8 cellular contexts compared by ENCODE assay signal in the genomic region with DNA sequence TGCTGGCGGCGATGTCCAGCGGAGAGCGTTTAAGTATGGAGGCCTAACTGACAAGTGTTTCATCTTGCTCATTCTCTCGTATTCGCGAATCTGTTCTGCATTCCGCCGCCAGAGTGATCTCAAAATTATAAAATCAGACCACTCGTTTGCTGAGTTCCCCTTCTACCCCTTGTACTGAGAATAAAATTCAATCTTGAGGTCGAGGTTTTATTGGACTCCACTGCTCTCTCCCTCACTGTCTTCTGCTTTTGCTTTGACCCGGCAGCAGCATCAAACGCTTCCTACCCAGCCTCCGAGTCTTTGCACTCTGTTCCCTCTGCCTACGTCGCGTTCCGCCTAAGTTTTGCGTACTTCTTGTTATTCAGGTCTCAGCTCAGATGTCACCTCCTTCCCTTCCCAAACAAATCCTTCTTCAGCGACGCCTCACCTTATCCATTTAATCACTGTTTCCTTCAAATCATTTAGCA.
DNase-seq lines count a peak whose midpoint lies in the region; ATAC-seq lines count a peak whose summit lies in the region.

No MANE protein-coding gene starts in this region.

- H3K27me3 ChIP-seq in iPS-20b (ENCODE audit: insufficient read depth, low read length): no peaks in the 10 kb centered on the region

- DNase-seq in NCI-H1694 treated with DMSO at 0.1 percent for 48 hours (lab: John Stamatoyannopoulos, UW) (peak; percentile 45), NCI-H1694 (lab: John Stamatoyannopoulos, UW) (no peak), NCI-H1417 treated with DMSO at 0.1 percent for 48 hours (lab: John Stamatoyannopoulos, UW) (peak; percentile 75), COR-L47 (lab: John Stamatoyannopoulos, UW) (no peak)
- DNase-seq in activated effector memory CD4-positive, alpha-beta T cell treated with anti-CD3 and anti-CD28 coated beads, Interleukin-2, amount 50 U/mL, for 16 hours: peak; percentile 73
- peak; percentile 48 for DNase-seq in stimulated activated CD4-positive, alpha-beta T cell treated with anti-CD3 and anti-CD28 coated beads, Interleukin-4, amount 100 ng/mL, for 24 hours

- peaks cover 60% of the 10 kb centered on the region for H3K36me3 ChIP-seq in iPS-20b (ENCODE audit: insufficient read depth, low read depth, low read length)

- H3K9ac ChIP-seq in iPS-20b (ENCODE audit: low read depth, low read length): peak overlapping the region; percentile 85

- no peak for ATAC-seq in HG03108 (IDR thresholded peaks at IDR 0.05; ENCODE audit: unreplicated experiment)

- H3K4me3 ChIP-seq in iPS-20b (ENCODE audit: low read length): peak overlapping the region; percentile 97

- no peaks in the 10 kb centered on the region for H3K9me3 ChIP-seq in iPS-20b (ENCODE audit: insufficient read depth, low read depth, low read length)

- H3K27ac ChIP-seq in iPS-20b (ENCODE audit: low read length): peak overlapping the region; percentile 22

- H3K4me1 ChIP-seq in iPS-20b (ENCODE audit: insufficient read depth, low read length): peaks cover 12% of the 10 kb centered on the region; the same call in 1 of the 2 replicates

Comparison
In these comparisons a context has a peak if more than half of its experiments do, and no peak if none do; other contexts are left out.
1. DNase-seq: peak in NCI-H1694 treated with DMSO at 0.1 percent for 48 hours (single experiment), NCI-H1417 treated with DMSO at 0.1 percent for 48 hours (single experiment), activated effector memory CD4-positive, alpha-beta T cell treated with anti-CD3 and anti-CD28 coated beads, Interleukin-2, amount 50 U/mL, for 16 hours (single experiment) and stimulated activated CD4-positive, alpha-beta T cell treated with anti-CD3 and anti-CD28 coated beads, Interleukin-4, amount 100 ng/mL, for 24 hours (single experiment); none in NCI-H1694 (single experiment) and COR-L47 (single experiment).